ENCODE assay signal across 8 cellular contexts in genomic region chr17:19645608-19646250, GRCh38. TPM values are rescaled to one million over a fixed set of nuclear protein-coding genes. Genes with fewer than 3 reads are reported as not detected.
DNase-seq lines count a peak whose midpoint lies in the region; ATAC-seq, FAIRE-seq and TF ChIP-seq lines count a peak whose summit lies in the region.

No MANE protein-coding gene starts in this region.

- H3K4me3 Mint-ChIP-seq in glutamatergic neuron (ENCODE audit: unreplicated experiment), result no peak overlapping the region

- H3K4me1 Mint-ChIP-seq in glutamatergic neuron (ENCODE audit: low read depth, unreplicated experiment), result peaks cover 12% of the 10 kb centered on the region

- peaks cover 14% of the 10 kb centered on the region for H3K9me3 Mint-ChIP-seq in glutamatergic neuron (ENCODE audit: unreplicated experiment)

- H3K4me1 ChIP-seq in small intestine (ENCODE audit: control insufficient read depth in 2 of 2, insufficient read depth in 1 of 2, low read depth in 1 of 2, low read length in 1 of 2), result peaks cover 7 to 11% of the 10 kb centered on the region in 2 donors

- no peak for FAIRE-seq in small intestine (lab: Jason Lieb, UNC)

- H3K27me3 Mint-ChIP-seq in glutamatergic neuron (ENCODE audit: unreplicated experiment), result peaks cover 11% of the 10 kb centered on the region

- 49 to 53% (median 50%) methylated on average over 8 of the region's 8 CpGs for WGBS in small intestine, 3 donors

- ATAC-seq in GM19467 (IDR thresholded peaks at IDR 0.05; ENCODE audit: unreplicated experiment), result no peak

- H3K27ac Mint-ChIP-seq in glutamatergic neuron (ENCODE audit: unreplicated experiment), result no peak overlapping the region

- H3K27ac ChIP-seq in small intestine (ENCODE audit: low read depth in 1 of 2, low read length in 1 of 2), result no peak overlapping the region

- H3K27me3 ChIP-seq in small intestine (ENCODE audit: control insufficient read depth in 2 of 2, insufficient read depth in 2 of 2, low read length in 2 of 2), result no peaks in the 10 kb centered on the region

- no peak overlapping the region for H3K4me3 ChIP-seq in small intestine (ENCODE audit: low read depth in 1 of 2, low read length in 2 of 2)

- H3K36me3 Mint-ChIP-seq in glutamatergic neuron (ENCODE audit: unreplicated experiment), result no peaks in the 10 kb centered on the region

- no peaks in the 10 kb centered on the region for H3K36me3 ChIP-seq in small intestine (ENCODE audit: control insufficient read depth in 2 of 2, insufficient read depth in 2 of 2, low read length in 2 of 2)

- TF ChIP-seq CTCF in GM12873 (IDR thresholded peaks at IDR 0.05; ENCODE audit: insufficient read depth, low read depth, low read length, missing control alignments) (peak; percentile 76), glutamatergic neuron (IDR thresholded peaks at IDR 0.05; ENCODE audit: partially characterized antibody, unreplicated experiment) (peak; percentile 78)

- no peaks in the 10 kb centered on the region for H3K9me3 ChIP-seq in small intestine (ENCODE audit: control insufficient read depth, low read depth)

- peak; percentile 73 for DNase-seq in NCI-H82 (lab: John Stamatoyannopoulos, UW)
- peak; percentile 37 for DNase-seq in activated T-cell treated with anti-CD3 and anti-CD28 coated beads for 24 hours (ENCODE audit: low read depth)
- DNase-seq in glutamatergic neuron, result peak; percentile 64
- DNase-seq in small intestine, result peak; percentile 54
- no peak for DNase-seq in LoVo (ENCODE audit: low spot score)
- DNase-seq in DMS79 (lab: John Stamatoyannopoulos, UW), result no peak

RNA-seq across cellular contexts. Expression of gene ALDH3A2, which starts 2.8 kb away (rescaled TPM):
- total RNA-seq in glutamatergic neuron (ENCODE audit: unreplicated experiment), result 42.6 TPM
- 100 to 1,000 TPM in 1 of 3 donors, 10 to 100 TPM in 2; 68.6 to 153 (median 72.8) TPM for polyA plus RNA-seq in small intestine

Comparison
In these comparisons a context has a peak if more than half of its experiments do, and no peak if none do; other contexts are left out.
1. DNase-seq: peak in NCI-H82 (single experiment), activated T-cell treated with anti-CD3 and anti-CD28 coated beads for 24 hours (single experiment), glutamatergic neuron (single experiment) and small intestine (single experiment); none in LoVo (single experiment) and DMS79 (single experiment).